In the genomic region with DNA sequence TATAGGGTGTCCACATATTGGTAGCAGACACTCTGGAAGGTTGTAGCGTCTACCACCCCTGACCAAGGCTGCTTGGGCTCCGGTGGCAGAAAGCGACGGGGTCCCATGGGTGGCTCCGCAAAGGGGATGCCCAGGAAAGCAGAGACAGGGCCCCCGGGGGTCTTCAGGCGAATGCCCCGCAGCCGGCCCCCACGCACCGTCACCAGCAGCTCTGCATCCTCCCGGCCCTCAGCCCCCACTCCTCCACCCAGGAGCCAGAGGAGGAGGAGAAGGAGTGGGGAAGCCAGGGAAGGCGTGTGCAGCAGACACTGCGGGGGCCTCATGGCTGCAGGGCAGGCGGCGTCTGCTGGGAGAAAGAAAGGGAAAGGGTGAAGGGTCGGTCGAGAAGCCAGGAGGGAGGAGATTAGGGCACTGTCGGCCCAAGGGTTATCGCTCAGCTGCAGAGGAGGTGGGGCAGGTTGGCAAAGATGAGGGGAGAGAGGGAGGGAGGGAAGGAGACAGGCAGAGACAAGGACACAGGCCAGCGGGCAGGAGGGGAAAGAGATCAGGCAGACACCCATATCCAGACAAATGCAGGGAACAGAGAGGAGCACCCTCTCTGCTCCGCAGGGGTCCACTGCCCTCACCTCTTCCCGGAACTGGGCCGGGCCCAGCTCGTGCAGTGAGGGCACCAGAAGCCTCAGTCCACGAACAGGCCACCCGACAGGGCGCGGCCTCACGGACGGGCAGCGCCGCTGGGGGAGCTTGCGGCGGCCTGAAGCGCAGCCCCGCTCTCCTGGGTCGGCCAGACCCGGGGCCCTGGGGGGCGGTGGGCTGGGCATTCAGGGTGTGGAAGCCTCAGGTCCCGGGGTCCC, we compare ENCODE assay signal across 11 cellular contexts. TPM values are rescaled to one million over a fixed set of nuclear protein-coding genes. Genes with fewer than 3 reads are reported as not detected.
A peak's percentile ranks its signal among the peaks of the same experiment; 100 is the strongest.
DNase-seq lines count a peak whose midpoint lies in the region; ATAC-seq and TF ChIP-seq lines count a peak whose summit lies in the region.
"Had no signal": no experiment of that assay in that cellular context is flagged by ENCODE, and none has a peak within 500 bp of the region (broad histone marks: within the 10 kb centered on the region; RNA-seq: fewer than 3 reads in every experiment).

No MANE protein-coding gene starts in this region.

- peaks cover 3% of the 10 kb centered on the region; the same call in 1 of the 2 replicates for H3K9me1 ChIP-seq in IMR-90 (ENCODE audit: insufficient read depth, low read length)

- no peaks in the 10 kb centered on the region for H3K36me3 ChIP-seq in IMR-90 (ENCODE audit: control insufficient read depth, insufficient read depth, low read length)
- H3K36me3 ChIP-seq in esophagus muscularis mucosa: no peaks in the 10 kb centered on the region
- H3K36me3 ChIP-seq in parathyroid adenoma (ENCODE audit: control insufficient read depth, insufficient read depth, low read length): no peaks in the 10 kb centered on the region
- no peaks in the 10 kb centered on the region for H3K36me3 ChIP-seq in brain microvascular endothelial cell (replicated peaks)

- H3K14ac ChIP-seq in IMR-90 (replicated peaks; ENCODE audit: low read depth, low read length): no peak overlapping the region

- H2BK120ac ChIP-seq in IMR-90 (ENCODE audit: low read depth, low read length): no peak overlapping the region

- no peak overlapping the region for H2BK20ac ChIP-seq in IMR-90 (ENCODE audit: low read depth, low read length)

- no peak overlapping the region for H4K8ac ChIP-seq in IMR-90 (ENCODE audit: low read depth in 2 of 2, low read length in 2 of 2)

- intact Hi-C loops in IMR-90 (cut with micrococcal nuclease): loop anchor here (1.0 kb wide), 1 partner anchor 350 kb away; no protein-coding TSS in a partner anchor
- intact Hi-C loops in esophagus muscularis mucosa (cut with DNase I): loop anchor here (2.0 kb wide), 1 partner anchor 165 kb away; no protein-coding TSS in a partner anchor

- no peak for TF ChIP-seq RAD21 in IMR-90 (IDR thresholded peaks at IDR 0.05; ENCODE audit: low read length)

- H2BK15ac ChIP-seq in IMR-90 (ENCODE audit: low read depth, low read length): no peak overlapping the region

- H3K27me3 ChIP-seq in IMR-90 (ENCODE audit: control insufficient read depth, insufficient read depth, low read length): peaks cover 32% of the 10 kb centered on the region
- H3K27me3 ChIP-seq in esophagus muscularis mucosa: peaks cover 11 to 62% (median 31%) of the 10 kb centered on the region in 4 donors
- no peaks in the 10 kb centered on the region for H3K27me3 ChIP-seq in parathyroid adenoma (ENCODE audit: control insufficient read depth, insufficient read depth, low read length)
- H3K27me3 ChIP-seq in brain microvascular endothelial cell (replicated peaks): peaks cover 15% of the 10 kb centered on the region

- ATAC-seq in IMR-90 (ENCODE audit: low read depth): no peak
- ATAC-seq in GM21786 (IDR thresholded peaks at IDR 0.05; ENCODE audit: unreplicated experiment): no peak
- ATAC-seq in GM18870 (IDR thresholded peaks at IDR 0.05; ENCODE audit: unreplicated experiment): no peak

- POLR2A ChIA-PET in IMR-90 (lab: Charles Lee; ENCODE audit: unreplicated experiment): no interaction called here

- 72% methylated on average over 10 of the region's 41 CpGs; no CpG with 5 or more reads in 1 of the 2 experiments for WGBS in IMR-90 (ENCODE audit: extremely low coverage in 2 of 2, insufficient read length in 1 of 2), 2 experiments
- WGBS in esophagus muscularis mucosa: 53% methylated on average over 35 of the region's 41 CpGs

- DNase-seq in GM03348 (ENCODE audit: low spot score): peak; percentile 5
- DNase-seq in IMR-90: no peak
- no peak for DNase-seq in esophagus muscularis mucosa (ENCODE audit: extremely low spot score)
- no peak for DNase-seq in NCI-H446 (lab: John Stamatoyannopoulos, UW)
- no peak for DNase-seq in brain microvascular endothelial cell
- DNase-seq: GF-D8, NCI-H510A had no signal

- TF ChIP-seq POLR2A in IMR-90 (IDR thresholded peaks at IDR 0.05; ENCODE audit: low read depth, low read length) (no peak), esophagus muscularis mucosa (IDR thresholded peaks at IDR 0.05; ENCODE audit: low read depth) (no peak)

- H3K27ac ChIP-seq in IMR-90 (ENCODE audit: insufficient read depth, low read length): no peak overlapping the region
- H3K27ac ChIP-seq in esophagus muscularis mucosa (replicated peaks in 1 of 4): no peak overlapping the region
- peak overlapping the region; percentile 77 for H3K27ac ChIP-seq in parathyroid adenoma
- H3K27ac ChIP-seq in brain microvascular endothelial cell: no peak overlapping the region
- H3K27ac ChIP-seq: KMS-11 had no signal

- H2AK5ac ChIP-seq in IMR-90 (ENCODE audit: low read depth, low read length): 0 out of 2 replicates have a peak overlapping the region, but pooled peaks have one; percentile 7

- BruUV-seq in IMR-90 (replicated peaks; lab: Mats Ljungman, UMichigan): no TSS peak

- H4K20me1 ChIP-seq in IMR-90 (ENCODE audit: insufficient read depth, low read length): peaks cover 4% of the 10 kb centered on the region; the same call in 1 of the 2 replicates

- H2AFZ ChIP-seq in IMR-90 (replicated peaks; ENCODE audit: low read length, poor library complexity) (no peak overlapping the region), parathyroid adenoma (peak overlapping the region; percentile 73)

- H3K23ac ChIP-seq in IMR-90 (ENCODE audit: low read depth, low read length): no peak overlapping the region

- in situ Hi-C loops in IMR-90 (cut with MboI; ENCODE audit: low sequenced_read_pairs) (loop anchor here (5.0 to 10.0 kb wide), 2 partner anchors 163 to 391 kb away; no protein-coding TSS in a partner anchor), brain microvascular endothelial cell (cut with HindIII; ENCODE audit: low pct_ligation_motif_present, low sequenced_read_pairs) (no loop called here)

- no peak for TF ChIP-seq EP300 in esophagus muscularis mucosa (IDR thresholded peaks at IDR 0.05)

- no peaks in the 10 kb centered on the region for H3K79me2 ChIP-seq in parathyroid adenoma

- no peak overlapping the region for H4K5ac ChIP-seq in IMR-90 (ENCODE audit: low read depth, low read length)

- H4K91ac ChIP-seq in IMR-90 (ENCODE audit: insufficient read depth, low read depth, low read length): no peak overlapping the region

- H2BK5ac ChIP-seq in IMR-90 (ENCODE audit: low read depth, low read length, poor library complexity, severe bottlenecking): no peak overlapping the region

- H3K4me3 ChIP-seq in IMR-90 (ENCODE audit: insufficient read depth, low read depth, low read length) (no peak overlapping the region), esophagus muscularis mucosa (peak overlapping the region; percentile 51 to 63 (median 52)), parathyroid adenoma (ENCODE audit: low read depth, low read length) (peak overlapping the region; percentile 79), brain microvascular endothelial cell (ENCODE audit: low read depth, low read length) (no peak overlapping the region)

- H3K9me3 ChIP-seq in IMR-90 (ENCODE audit: control insufficient read depth, insufficient read depth, low read length): peaks cover 2% of the 10 kb centered on the region; the same call in 1 of the 2 replicates
- H3K9me3 ChIP-seq in esophagus muscularis mucosa: no peaks in the 10 kb centered on the region
- no peaks in the 10 kb centered on the region for H3K9me3 ChIP-seq in parathyroid adenoma (ENCODE audit: control insufficient read depth, low read length)

- H3K79me1 ChIP-seq in IMR-90 (ENCODE audit: low read depth in 1 of 2, low read length in 2 of 2): no peaks in the 10 kb centered on the region

- CTCF ChIA-PET in IMR-90 (lab: Yijun Ruan, JAX): interaction anchor here (1.2 kb wide), 1 partner anchor 188 kb away, joined by 4 read pairs; the partner anchor contains the start of gene POP7

- peak overlapping the region; percentile 72 for H2AK9ac ChIP-seq in IMR-90 (replicated peaks; ENCODE audit: low read depth, low read length, poor library complexity)

- no peak for TF ChIP-seq CTCF in IMR-90 (conservative IDR thresholded peaks at IDR 0.05; ENCODE audit: low read depth, low read length)
- TF ChIP-seq CTCF in esophagus muscularis mucosa (IDR thresholded peaks at IDR 0.05): no peak
- no peak for TF ChIP-seq CTCF in parathyroid adenoma (IDR thresholded peaks at IDR 0.05)
- no peak for TF ChIP-seq CTCF in brain microvascular endothelial cell (IDR thresholded peaks at IDR 0.05; ENCODE audit: low read depth, low read length, missing control alignments)

- H3K4me2 ChIP-seq in IMR-90 (ENCODE audit: low read depth, low read length): no peak overlapping the region
- peak overlapping the region; percentile 88 for H3K4me2 ChIP-seq in parathyroid adenoma (ENCODE audit: low read length)

- peaks cover 6% of the 10 kb centered on the region for H3K4me1 ChIP-seq in IMR-90 (ENCODE audit: control insufficient read depth, insufficient read depth, low read length)
- peaks cover 37 to 54% (median 50%) of the 10 kb centered on the region in 4 donors for H3K4me1 ChIP-seq in esophagus muscularis mucosa
- H3K4me1 ChIP-seq in parathyroid adenoma: peaks cover 22% of the 10 kb centered on the region

- no peak overlapping the region for H3K56ac ChIP-seq in IMR-90 (ENCODE audit: extremely low read depth, insufficient read depth, low read length)

- H3K4ac ChIP-seq in IMR-90 (ENCODE audit: low read depth, low read length): no peak overlapping the region

- no peak overlapping the region for H3K9ac ChIP-seq in IMR-90 (ENCODE audit: low read depth, low read length)
- H3K9ac ChIP-seq in parathyroid adenoma: peak overlapping the region; percentile 58
- H3K9ac ChIP-seq: KMS-11 had no signal

- dilution Hi-C loops in IMR-90 (cut with HindIII; ENCODE audit: low sequenced_read_pairs, unreplicated experiment): no loop called here

- no peak overlapping the region for H3K18ac ChIP-seq in IMR-90 (ENCODE audit: low read depth, low read length)

RNA-seq across cellular contexts. Expression of gene ACHE, which starts 1.6 kb away (rescaled TPM):
- total RNA-seq in IMR-90 (2012; rRNA removed) (not detected in 2 replicates), esophagus muscularis mucosa (1 to 10 TPM; 2.5 to 4.6 (median 3.5) TPM)
- polyA plus RNA-seq in IMR-90 (2012; rRNA removed): 0.41 and 0.65 TPM in 2 replicates
- polyA plus RNA-seq in IMR-90 (2012; cell fraction: cytosol; rRNA removed): 0.25 and 0.48 TPM in 2 replicates
- 1.6 and 4.6 TPM in 2 replicates for polyA plus RNA-seq in IMR-90 (2012; cell fraction: nucleus; rRNA removed; ENCODE audit: low replicate concordance)

RNA-seq across cellular contexts. Expression of gene UFSP1, which starts 4.6 kb away (rescaled TPM):
- total RNA-seq in IMR-90 (2012; rRNA removed) (0.28 and 0.36 TPM in 2 replicates), esophagus muscularis mucosa (1 to 10 TPM; 2.1 to 8.7 (median 5.7) TPM)
- 1.0 TPM in 2 replicates for polyA plus RNA-seq in IMR-90 (2012; rRNA removed)
- polyA plus RNA-seq in IMR-90 (2012; cell fraction: cytosol; rRNA removed): 2.0 and 2.5 TPM in 2 replicates
- 0.70 and 3.1 TPM in 2 replicates for polyA plus RNA-seq in IMR-90 (2012; cell fraction: nucleus; rRNA removed; ENCODE audit: low replicate concordance)

RNA-seq across cellular contexts. Expression of gene SRRT, which starts 19.2 kb away (rescaled TPM):
- 41.4 and 45.3 TPM in 2 replicates for total RNA-seq in IMR-90 (2012; rRNA removed)
- polyA plus RNA-seq in IMR-90 (2012; rRNA removed): 89.5 and 93.5 TPM in 2 replicates
- polyA plus RNA-seq in IMR-90 (2012; cell fraction: cytosol; rRNA removed): 44.1 and 48.9 TPM in 2 replicates
- polyA plus RNA-seq in IMR-90 (2012; cell fraction: nucleus; rRNA removed; ENCODE audit: low replicate concordance): 362 and 444 TPM in 2 replicates
- 10 to 100 TPM; 47.2 to 69.6 (median 61.7) TPM for total RNA-seq in esophagus muscularis mucosa

RNA-seq across cellular contexts. Expression of gene TRIP6, which starts 26.9 kb away (rescaled TPM):
- total RNA-seq in IMR-90 (2012; rRNA removed) (36.4 and 39.2 TPM in 2 replicates), esophagus muscularis mucosa (10 to 100 TPM; 60.2 to 89.9 (median 81.2) TPM)
- polyA plus RNA-seq in IMR-90 (2012; rRNA removed): 72.3 and 89.0 TPM in 2 replicates
- polyA plus RNA-seq in IMR-90 (2012; cell fraction: cytosol; rRNA removed): 76.7 and 146 TPM in 2 replicates
- 158 and 235 TPM in 2 replicates for polyA plus RNA-seq in IMR-90 (2012; cell fraction: nucleus; rRNA removed; ENCODE audit: low replicate concordance)

RNA-seq across cellular contexts. Expression of gene SLC12A9, which starts 41.6 kb away (rescaled TPM):
- total RNA-seq in IMR-90 (2012; rRNA removed) (3.3 and 4.5 TPM in 2 replicates), esophagus muscularis mucosa (10 to 100 TPM; 15.0 to 26.0 (median 19.9) TPM)
- 16.2 and 17.7 TPM in 2 replicates for polyA plus RNA-seq in IMR-90 (2012; rRNA removed)
- 11.9 and 20.8 TPM in 2 replicates for polyA plus RNA-seq in IMR-90 (2012; cell fraction: cytosol; rRNA removed)
- 49.4 and 99.1 TPM in 2 replicates for polyA plus RNA-seq in IMR-90 (2012; cell fraction: nucleus; rRNA removed; ENCODE audit: low replicate concordance)

Comparison
In these comparisons a context has a peak if more than half of its experiments do, and no peak if none do; other contexts are left out.
1. H3K4me3 ChIP-seq: peak in esophagus muscularis mucosa (4 of 4) and parathyroid adenoma (single experiment); none in IMR-90 (single experiment) and brain microvascular endothelial cell (single experiment).